8 cellular contexts compared by ENCODE assay signal in genomic region chr9:89497181-89497963, GRCh38. TPM values are rescaled to one million over a fixed set of nuclear protein-coding genes. Genes with fewer than 3 reads are reported as not detected.
DNase-seq lines count a peak whose midpoint lies in the region; ATAC-seq lines count a peak whose summit lies in the region.

No MANE protein-coding gene starts in this region.

- peak; percentile 31 for DNase-seq in activated naive CD4-positive, alpha-beta T cell treated with Interleukin-2 at 50 U/mL for 16 hours
- DNase-seq in activated naive CD4-positive, alpha-beta T cell treated with anti-CD3 and anti-CD28 coated beads, Interleukin-2, amount 50 U/mL, for 16 hours, result no peak
- DNase-seq in astrocyte of the hippocampus (ENCODE audit: low read depth, low spot score) (peak; percentile 17), iPS-NIHi11 (ENCODE audit: low spot score) (peak; percentile 73), SK-N-DZ (ENCODE audit: low spot score) (no peak)
- DNase-seq in stimulated activated naive CD8-positive, alpha-beta T cell treated with anti-CD3 and anti-CD28 coated beads, Interleukin-15, amount 100 ng/mL, for 72 hours, result peak in 1 of 2 donors; percentile 44
- DNase-seq in stimulated activated CD4-positive, alpha-beta T cell treated with anti-CD3 and anti-CD28 coated beads, Interleukin-2, amount 100 ng/mL, for 48 hours, result no peak

- H3K9me3 ChIP-seq in HUES64 (ENCODE audit: insufficient read depth, low read depth, low read length), result no peaks in the 10 kb centered on the region

- 2% methylated on average over 68 of the region's 68 CpGs for WGBS in HUES64

- no peaks in the 10 kb centered on the region for H3K36me3 ChIP-seq in HUES64 (ENCODE audit: insufficient read depth, low read length)

- H3K27me3 Mint-ChIP-seq in stimulated activated naive CD8-positive, alpha-beta T cell treated with anti-CD3 and anti-CD28 coated beads, Interleukin-15, amount 100 ng/mL, for 72 hours, result no peaks in the 10 kb centered on the region

- peak; percentile 57 for ATAC-seq in stimulated activated naive CD8-positive, alpha-beta T cell treated with anti-CD3 and anti-CD28 coated beads, Interleukin-15, amount 100 ng/mL, for 72 hours

- H3K4me3 Mint-ChIP-seq in stimulated activated naive CD8-positive, alpha-beta T cell treated with anti-CD3 and anti-CD28 coated beads, Interleukin-15, amount 100 ng/mL, for 72 hours, result peak overlapping the region; percentile 93 to 96

- peaks cover 78% of the 10 kb centered on the region for H3K4me1 Mint-ChIP-seq in stimulated activated naive CD8-positive, alpha-beta T cell treated with anti-CD3 and anti-CD28 coated beads, Interleukin-15, amount 100 ng/mL, for 72 hours

- no peaks in the 10 kb centered on the region for H3K9me3 Mint-ChIP-seq in stimulated activated naive CD8-positive, alpha-beta T cell treated with anti-CD3 and anti-CD28 coated beads, Interleukin-15, amount 100 ng/mL, for 72 hours

- H3K27ac Mint-ChIP-seq in stimulated activated naive CD8-positive, alpha-beta T cell treated with anti-CD3 and anti-CD28 coated beads, Interleukin-15, amount 100 ng/mL, for 72 hours, result peak overlapping the region; percentile 95 to 96

- H3K9ac ChIP-seq in HUES64 (ENCODE audit: low read depth, low read length), result peak overlapping the region; percentile 57

- H3K4me1 ChIP-seq in HUES64 (ENCODE audit: insufficient read depth, low read length), result peaks cover 46% of the 10 kb centered on the region

- no peaks in the 10 kb centered on the region for H3K27me3 ChIP-seq in HUES64 (ENCODE audit: insufficient read depth, low read length)

- H3K27ac ChIP-seq in HUES64 (ENCODE audit: low read depth, low read length), result no peak overlapping the region

- H3K4me3 ChIP-seq in HUES64 (ENCODE audit: low read length), result peak overlapping the region; percentile 68

RNA-seq across cellular contexts. Expression of gene SEMA4D, which starts 0.5 kb away (rescaled TPM):
- polyA plus RNA-seq in HUES64 (2013, experiment 1 of 2), result 17.5 TPM
- 22.6 TPM for polyA plus RNA-seq in HUES64 (2013, experiment 2 of 2)
- 15.0 and 18.2 TPM in 2 replicates for polyA plus RNA-seq in SK-N-DZ (2014; cell fraction: cytosol; rRNA removed)
- 27.2 and 58.4 TPM in 2 replicates for polyA plus RNA-seq in SK-N-DZ (2014; cell fraction: nucleus; rRNA removed)

Comparison
In these comparisons a context has a peak if more than half of its experiments do, and no peak if none do; other contexts are left out.
1. DNase-seq: peak in activated naive CD4-positive, alpha-beta T cell treated with Interleukin-2 at 50 U/mL for 16 hours (single experiment), astrocyte of the hippocampus (single experiment) and iPS-NIHi11 (single experiment); none in activated naive CD4-positive, alpha-beta T cell treated with anti-CD3 and anti-CD28 coated beads, Interleukin-2, amount 50 U/mL, for 16 hours (single experiment), stimulated activated CD4-positive, alpha-beta T cell treated with anti-CD3 and anti-CD28 coated beads, Interleukin-2, amount 100 ng/mL, for 48 hours (0 of 2) and SK-N-DZ (single experiment).